1 cellular context compared by ENCODE assay signal in the genomic region with DNA sequence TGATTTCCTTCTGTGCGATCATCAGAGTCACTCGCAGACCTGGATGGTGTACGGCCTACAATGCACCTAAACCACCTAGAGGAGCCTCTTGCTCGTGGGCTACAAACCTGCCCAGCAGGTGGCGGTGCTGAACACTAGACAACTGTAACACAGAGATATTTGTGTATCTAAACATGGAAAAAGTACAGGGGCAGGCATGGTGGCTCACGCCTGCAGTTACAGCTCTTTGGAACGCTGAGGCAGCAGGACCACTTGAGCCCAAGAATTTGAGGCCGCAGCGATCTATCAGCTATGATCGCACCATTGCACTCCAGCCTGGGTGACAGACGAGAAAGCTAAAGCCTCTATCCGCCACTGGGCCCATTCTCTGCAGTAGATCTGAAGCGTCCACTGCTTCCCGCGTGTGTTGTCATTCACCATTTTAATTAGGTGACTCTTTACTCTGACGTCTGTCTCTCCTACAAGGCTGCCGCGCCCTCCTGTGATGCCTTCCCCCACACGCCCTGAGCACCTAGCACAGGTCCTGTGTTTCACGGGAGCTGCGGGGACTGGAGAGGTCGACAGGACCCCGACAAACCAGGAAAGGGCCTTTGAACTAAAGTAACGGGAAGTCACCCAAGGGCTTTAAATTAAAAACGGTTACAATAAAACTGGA.
TF ChIP-seq lines count a peak whose summit lies in the region.

No MANE protein-coding gene starts in this region.

TF ChIP-seq in IMR-90, 13 proteins besides CTCF, POLR2A, EP300 and RAD21:
- TF ChIP-seq MAZ (IDR thresholded peaks at IDR 0.05; ENCODE audit: borderline replicate concordance, low read depth, low read length) = no peak
- no peak for TF ChIP-seq CHD1 (IDR thresholded peaks at IDR 0.05; ENCODE audit: low read depth, low read length)
- TF ChIP-seq FOS (IDR thresholded peaks at IDR 0.05; ENCODE audit: low read depth, low read length) = no peak
- no peak for TF ChIP-seq CEBPB (IDR thresholded peaks at IDR 0.05; ENCODE audit: low read depth, low read length)
- TF ChIP-seq SMC3 (IDR thresholded peaks at IDR 0.05; ENCODE audit: low read depth, low read length) = peak; percentile 13; the same call in 1 of the 2 replicates
- no peak for TF ChIP-seq RFX5 (IDR thresholded peaks at IDR 0.05; ENCODE audit: low read depth, low read length)
- TF ChIP-seq MAFK (IDR thresholded peaks at IDR 0.05; ENCODE audit: low read depth, low read length) = no peak
- no peak for TF ChIP-seq USF2 (IDR thresholded peaks at IDR 0.05; ENCODE audit: low read depth, low read length)
- TF ChIP-seq MXI1 (IDR thresholded peaks at IDR 0.05; ENCODE audit: borderline replicate concordance, low read depth, low read length) = peak; percentile 63
- TF ChIP-seq BHLHE40 (IDR thresholded peaks at IDR 0.05; ENCODE audit: low read depth, low read length) = no peak
- TF ChIP-seq, protein P1, sequence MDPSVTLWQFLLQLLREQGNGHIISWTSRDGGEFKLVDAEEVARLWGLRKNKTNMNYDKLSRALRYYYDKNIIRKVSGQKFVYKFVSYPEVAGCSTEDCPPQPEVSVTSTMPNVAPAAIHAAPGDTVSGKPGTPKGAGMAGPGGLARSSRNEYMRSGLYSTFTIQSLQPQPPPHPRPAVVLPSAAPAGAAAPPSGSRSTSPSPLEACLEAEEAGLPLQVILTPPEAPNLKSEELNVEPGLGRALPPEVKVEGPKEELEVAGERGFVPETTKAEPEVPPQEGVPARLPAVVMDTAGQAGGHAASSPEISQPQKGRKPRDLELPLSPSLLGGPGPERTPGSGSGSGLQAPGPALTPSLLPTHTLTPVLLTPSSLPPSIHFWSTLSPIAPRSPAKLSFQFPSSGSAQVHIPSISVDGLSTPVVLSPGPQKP (IDR thresholded peaks at IDR 0.05; ENCODE audit: borderline replicate concordance, low read depth, low read length) = no peak
- no peak for TF ChIP-seq RCOR1 (IDR thresholded peaks at IDR 0.05; ENCODE audit: insufficient replicate concordance, low read length)
- TF ChIP-seq NFE2L2 (IDR thresholded peaks at IDR 0.05; ENCODE audit: low read depth, low read length) = no peak
